ENCODE assay signal across 12 cellular contexts in the genomic region with DNA sequence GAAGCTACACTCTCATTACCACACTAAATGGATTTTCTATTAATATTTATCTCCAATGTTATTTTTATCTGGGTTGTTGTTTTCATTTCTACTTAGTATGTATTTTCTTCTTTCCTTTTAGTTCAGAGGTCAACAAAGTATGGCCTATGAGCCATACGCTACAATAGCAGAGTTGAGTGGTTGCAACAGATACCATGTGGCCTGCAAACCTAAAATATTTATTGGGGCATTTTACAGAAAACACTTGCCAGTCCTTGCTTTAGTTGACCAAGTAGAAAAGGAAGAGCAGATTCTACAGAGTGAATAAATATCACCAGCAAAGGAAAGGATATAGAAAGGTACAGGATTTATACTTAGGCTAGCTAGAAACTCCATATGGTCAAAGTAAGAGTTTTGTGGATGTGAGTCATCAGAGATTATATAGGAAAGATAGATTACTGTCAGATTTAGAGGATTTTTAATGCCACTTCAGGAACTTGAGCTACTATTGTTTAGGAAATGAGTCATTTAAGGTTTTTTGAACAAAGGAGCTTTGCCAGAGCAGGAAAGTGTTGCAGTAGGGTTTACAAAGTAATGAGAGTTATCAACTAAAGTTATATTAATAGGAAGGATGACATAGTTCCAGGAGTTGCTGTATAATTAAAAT.
A peak's percentile ranks its signal among the peaks of the same experiment; 100 is the strongest.
DNase-seq lines count a peak whose midpoint lies in the region; ATAC-seq and TF ChIP-seq lines count a peak whose summit lies in the region.
"Had no signal": no experiment of that assay in that cellular context is flagged by ENCODE, and none has a peak within 500 bp of the region (broad histone marks: within the 10 kb centered on the region; RNA-seq: fewer than 3 reads in every experiment).

No MANE protein-coding gene starts in this region.

- H3K4me3 ChIP-seq in WERI-Rb-1 (ENCODE audit: low read depth, low read length) (no peak overlapping the region), foreskin fibroblast (ENCODE audit: low read depth in 1 of 2, low read length in 2 of 2) (no peak overlapping the region)
- H3K4me3 ChIP-seq: testis had no signal

- peaks cover 3% of the 10 kb centered on the region for H3K9me3 ChIP-seq in WERI-Rb-1 (ENCODE audit: severe bottlenecking)
- H3K9me3 ChIP-seq: testis had no signal

- peak; percentile 8 for DNase-seq in AG20443 (ENCODE audit: low spot score)
- peak; percentile 70 for DNase-seq in HS-5 (ENCODE audit: low read depth)
- no peak for DNase-seq in WERI-Rb-1
- DNase-seq in foreskin fibroblast, result peak; percentile 70 to 84
- no peak for DNase-seq in NCI-H2081 treated with DMSO at 0.1 percent for 48 hours (lab: John Stamatoyannopoulos, UW)
- DNase-seq in NCI-H1105 (lab: John Stamatoyannopoulos, UW), result no peak
- no peak for DNase-seq in NCI-H2107 treated with DMSO at 0.1 percent for 48 hours (lab: John Stamatoyannopoulos, UW; ENCODE audit: unreplicated experiment)
- DNase-seq: activated naive CD8-positive, alpha-beta T cell treated with anti-CD3 and anti-CD28 coated beads, Interleukin-2, amount 10 ng/mL, durations not matched to agents 7 days and 5 days; GF-D8; SHP77 treated with DMSO at 0.1 percent for 48 hours; testis had no signal

- ATAC-seq in GM18868 (IDR thresholded peaks at IDR 0.05; ENCODE audit: unreplicated experiment), result no peak

- peak overlapping the region; percentile 7 for H3K27ac ChIP-seq in WERI-Rb-1
- H3K27ac ChIP-seq: testis had no signal

- H3K36me3 ChIP-seq in WERI-Rb-1, result peaks cover 4% of the 10 kb centered on the region; the same call in 1 of the 2 replicates

- H3K27me3 ChIP-seq in WERI-Rb-1 (ENCODE audit: insufficient read depth, low read depth, severe bottlenecking), result no peaks in the 10 kb centered on the region
- H3K27me3 ChIP-seq: testis had no signal

- no peak for TF ChIP-seq CTCF in WERI-Rb-1 (IDR thresholded peaks at IDR 0.05; ENCODE audit: low read depth, low read length)
- no peak for TF ChIP-seq CTCF in foreskin fibroblast (IDR thresholded peaks at IDR 0.05; ENCODE audit: low read depth, low read length)

Comparison
In these comparisons a context has a peak if more than half of its experiments do, and no peak if none do; other contexts are left out.
1. DNase-seq: peak in AG20443 (single experiment), HS-5 (single experiment) and foreskin fibroblast (2 of 2); none in WERI-Rb-1 (single experiment), NCI-H2081 treated with DMSO at 0.1 percent for 48 hours (single experiment), NCI-H1105 (single experiment) and NCI-H2107 treated with DMSO at 0.1 percent for 48 hours (single experiment).